ENCODE assay signal across 23 cellular contexts in genomic region chr3:22263042-22263441, GRCh38.
DNase-seq lines count a peak whose midpoint lies in the region; ATAC-seq and TF ChIP-seq lines count a peak whose summit lies in the region.
"Had no signal": no experiment of that assay in that cellular context is flagged by ENCODE, and none has a peak within 500 bp of the region (broad histone marks: within the 10 kb centered on the region; RNA-seq: fewer than 3 reads in every experiment).

No MANE protein-coding gene starts in this region.

- H3K4me1 ChIP-seq in stomach = no peaks in the 10 kb centered on the region
- H3K4me1 ChIP-seq: lower lobe of right lung, uterus had no signal

- ATAC-seq in activated naive CD4-positive, alpha-beta T cell treated with anti-CD3 and anti-CD28 coated beads, Interleukin-2, amount 50 U/mL, for 72 hours = no peak
- ATAC-seq: lower lobe of right lung; naive thymus-derived CD4-positive, alpha-beta T cell; stimulated activated naive CD8-positive, alpha-beta T cell treated with anti-CD3 and anti-CD28 coated beads, Interleukin-15, Interleukin-2, amounts not matched to agents 100 U/mL and 50 U/mL, for 24 hours had no signal

- DNase-seq in AG08396 (ENCODE audit: low spot score) (peak; percentile 9), LHCN-M2 (ENCODE audit: low read depth) (peak; percentile 7), amniotic epithelial cell (ENCODE audit: low read depth) (peak; percentile 67), fibroblast of the aortic adventitia (ENCODE audit: low read depth) (peak; percentile 64), occipital lobe (lab: John Stamatoyannopoulos, UW) (no peak), NAMALWA (ENCODE audit: low spot score) (no peak), stomach (no peak)
- DNase-seq in activated naive CD4-positive, alpha-beta T cell treated with anti-CD3 and anti-CD28 coated beads, Interleukin-2, amount 50 U/mL, for 72 hours (ENCODE audit: low spot score in 2 of 2) = no peak
- DNase-seq: ACHN; activated B cell treated with CpG ODN at 0.5 μM for 24 hours; activated effector memory CD4-positive, alpha-beta T cell treated with anti-CD3 and anti-CD28 coated beads, Interleukin-2, amount 50 U/mL, for 16 hours; COR-L47; Karpas-422; lower lobe of right lung; naive thymus-derived CD4-positive, alpha-beta T cell; NCI-H2029 treated with DMSO at 0.1 percent for 48 hours; NCI-H510A treated with DMSO at 0.1 percent for 48 hours; OCI-M1; posterior cingulate gyrus; stimulated activated naive CD8-positive, alpha-beta T cell treated with anti-CD3 and anti-CD28 coated beads, Interleukin-15, Interleukin-2, amounts not matched to agents 100 U/mL and 50 U/mL, for 24 hours; SW 1271; uterus had no signal

- TF ChIP-seq POLR2A in stomach (IDR thresholded peaks at IDR 0.05) = no peak

- no peaks in the 10 kb centered on the region for H3K36me3 Mint-ChIP-seq in activated naive CD4-positive, alpha-beta T cell treated with anti-CD3 and anti-CD28 coated beads, Interleukin-2, amount 50 U/mL, for 72 hours

- no peaks in the 10 kb centered on the region for H3K9me3 ChIP-seq in stomach
- H3K9me3 ChIP-seq: lower lobe of right lung, uterus had no signal

- intact Hi-C loops in stomach (cut with DNase I; ENCODE audit: low total_unique reads) = no loop called here

- H3K27ac Mint-ChIP-seq in activated naive CD4-positive, alpha-beta T cell treated with anti-CD3 and anti-CD28 coated beads, Interleukin-2, amount 50 U/mL, for 72 hours = no peak overlapping the region
- H3K27ac Mint-ChIP-seq: activated B cell treated with CpG ODN at 0.5 μM for 24 hours; naive thymus-derived CD4-positive, alpha-beta T cell had no signal

- H3K9me3 Mint-ChIP-seq in activated naive CD4-positive, alpha-beta T cell treated with anti-CD3 and anti-CD28 coated beads, Interleukin-2, amount 50 U/mL, for 72 hours = peaks cover 0 to 14% of the 10 kb centered on the region in 2 donors

- WGBS in stomach, 5 donors = 71 to 85% (median 83%) methylated on average over 2 of the region's 2 CpGs

- H3K36me3 ChIP-seq in stomach = no peaks in the 10 kb centered on the region
- H3K36me3 ChIP-seq: lower lobe of right lung, uterus had no signal

- no peak overlapping the region for H3K4me3 ChIP-seq in fibroblast of the aortic adventitia (ENCODE audit: low read depth, low read length)
- H3K4me3 ChIP-seq in stomach = no peak overlapping the region
- H3K4me3 ChIP-seq: lower lobe of right lung, uterus had no signal

- TF ChIP-seq EP300 in stomach (IDR thresholded peaks at IDR 0.05) = no peak

- H3K27me3 ChIP-seq in stomach = no peaks in the 10 kb centered on the region
- H3K27me3 ChIP-seq: uterus had no signal

- H3K27ac ChIP-seq in stomach = no peak overlapping the region
- H3K27ac ChIP-seq: HL-60, lower lobe of right lung, uterus had no signal

- no peak for TF ChIP-seq CTCF in fibroblast of the aortic adventitia (IDR thresholded peaks at IDR 0.05; ENCODE audit: insufficient read depth, low read length)
- TF ChIP-seq CTCF in stomach (IDR thresholded peaks at IDR 0.05) = no peak

Comparison
In these comparisons a context has a peak if more than half of its experiments do, and no peak if none do; other contexts are left out.
1. DNase-seq: peak in AG08396 (single experiment), LHCN-M2 (single experiment), amniotic epithelial cell (single experiment) and fibroblast of the aortic adventitia (single experiment); none in activated naive CD4-positive, alpha-beta T cell treated with anti-CD3 and anti-CD28 coated beads, Interleukin-2, amount 50 U/mL, for 72 hours (0 of 2), occipital lobe (single experiment), NAMALWA (single experiment) and stomach (single experiment).